Comparison of ENCODE assay signal across 11 cellular contexts in genomic region chrX:115912372-115912897, GRCh38.
DNase-seq lines count a peak whose midpoint lies in the region; ATAC-seq and TF ChIP-seq lines count a peak whose summit lies in the region.
"Had no signal": no experiment of that assay in that cellular context is flagged by ENCODE, and none has a peak within 500 bp of the region (broad histone marks: within the 10 kb centered on the region; RNA-seq: fewer than 3 reads in every experiment).

No MANE protein-coding gene starts in this region.

- H3K4me3 ChIP-seq in GM12865 (ENCODE audit: low read depth, low read length) = no peak overlapping the region
- H3K4me3 ChIP-seq in endodermal cell (ENCODE audit: low read length) = no peak overlapping the region
- H3K4me3 ChIP-seq: body of pancreas, left ventricle myocardium inferior had no signal

- H3K27me3 ChIP-seq in endodermal cell (ENCODE audit: control insufficient read depth, insufficient read depth, low read length, poor library complexity, severe bottlenecking) = no peaks in the 10 kb centered on the region
- H3K27me3 ChIP-seq: body of pancreas had no signal

- no peak overlapping the region for H3K9ac ChIP-seq in endodermal cell (ENCODE audit: extremely low read depth, low read length, poor library complexity, severe bottlenecking)

- H3K4me1 ChIP-seq in endodermal cell (ENCODE audit: control insufficient read depth, insufficient read depth, low read length) = no peaks in the 10 kb centered on the region
- H3K4me1 ChIP-seq: body of pancreas, left ventricle myocardium inferior had no signal

- H3K9me3 ChIP-seq in endodermal cell (ENCODE audit: control insufficient read depth, low read length) = peaks cover 17% of the 10 kb centered on the region
- H3K9me3 ChIP-seq: body of pancreas had no signal

- H3K27ac ChIP-seq in endodermal cell (ENCODE audit: low read depth, low read length) = no peak overlapping the region
- H3K27ac ChIP-seq: body of pancreas, left ventricle myocardium inferior had no signal

- H3K27me3 Mint-ChIP-seq in endodermal cell (ENCODE audit: insufficient read depth) = no peaks in the 10 kb centered on the region
- no peaks in the 10 kb centered on the region for H3K27me3 Mint-ChIP-seq in activated CD4-positive, alpha-beta memory T cell treated with anti-CD3 and anti-CD28 coated beads for 36 hours

- no peak overlapping the region for H3K4me3 Mint-ChIP-seq in endodermal cell
- H3K4me3 Mint-ChIP-seq in activated CD4-positive, alpha-beta memory T cell treated with anti-CD3 and anti-CD28 coated beads for 36 hours = no peak overlapping the region

- H3K4me1 Mint-ChIP-seq in endodermal cell = peaks cover 10% of the 10 kb centered on the region
- no peaks in the 10 kb centered on the region for H3K4me1 Mint-ChIP-seq in activated CD4-positive, alpha-beta memory T cell treated with anti-CD3 and anti-CD28 coated beads for 36 hours (ENCODE audit: low read depth)

- intact Hi-C loops in activated CD4-positive, alpha-beta memory T cell treated with anti-CD3 and anti-CD28 coated beads for 36 hours (cut with micrococcal nuclease) = no loop called here

- no peaks in the 10 kb centered on the region for H3K36me3 ChIP-seq in endodermal cell (ENCODE audit: control insufficient read depth, insufficient read depth, low read length)
- H3K36me3 ChIP-seq: left ventricle myocardium inferior had no signal

- POLR2A ChIA-PET in activated CD4-positive, alpha-beta memory T cell treated with anti-CD3 and anti-CD28 coated beads for 36 hours (lab: Charles Lee) = no interaction called here

- TF ChIP-seq CTCF in GM12865 (IDR thresholded peaks at IDR 0.05; ENCODE audit: insufficient read depth, low read depth, low read length, missing control alignments) (no peak), endodermal cell (conservative IDR thresholded peaks at IDR 0.05) (peak; percentile 72)

- H3K36me3 Mint-ChIP-seq in endodermal cell (ENCODE audit: low read depth) = peaks cover 28% of the 10 kb centered on the region
- no peaks in the 10 kb centered on the region for H3K36me3 Mint-ChIP-seq in activated CD4-positive, alpha-beta memory T cell treated with anti-CD3 and anti-CD28 coated beads for 36 hours

- DNase-seq in GM12865 (ENCODE audit: low read depth) = peak; percentile 73
- DNase-seq in endodermal cell = no peak
- DNase-seq in NK-92 (lab: John Stamatoyannopoulos, UW; ENCODE audit: unreplicated experiment) = no peak
- DNase-seq in DMS153 treated with DMSO at 0.1 percent for 48 hours (lab: John Stamatoyannopoulos, UW; ENCODE audit: unreplicated experiment) = no peak
- no peak for DNase-seq in activated CD4-positive, alpha-beta memory T cell treated with anti-CD3 and anti-CD28 coated beads for 36 hours
- DNase-seq in activated T-cell treated with anti-CD3 and anti-CD28 coated beads, Interleukin-2, amount 50 U/mL, for 48 hours = no peak
- DNase-seq: left ventricle myocardium inferior had no signal

- CTCF ChIA-PET in activated CD4-positive, alpha-beta memory T cell treated with anti-CD3 and anti-CD28 coated beads for 36 hours (lab: Charles Lee) = no interaction called here

- H3K27ac Mint-ChIP-seq in endodermal cell = no peak overlapping the region
- no peak overlapping the region for H3K27ac Mint-ChIP-seq in activated CD4-positive, alpha-beta memory T cell treated with anti-CD3 and anti-CD28 coated beads for 36 hours

- peaks cover 36% of the 10 kb centered on the region for H3K9me3 Mint-ChIP-seq in endodermal cell
- H3K9me3 Mint-ChIP-seq in activated CD4-positive, alpha-beta memory T cell treated with anti-CD3 and anti-CD28 coated beads for 36 hours = peaks cover 5% of the 10 kb centered on the region

- ATAC-seq in GM21423 (IDR thresholded peaks at IDR 0.05; ENCODE audit: unreplicated experiment) (peak; percentile 95), HG03354 (IDR thresholded peaks at IDR 0.05; ENCODE audit: poor library complexity, severe bottlenecking, unreplicated experiment) (peak; percentile 95)
- ATAC-seq: body of pancreas, Panc1 had no signal

- 98% methylated on average over 2 of the region's 2 CpGs; no CpG with 5 or more reads in 1 of the 2 experiments for WGBS in endodermal cell (ENCODE audit: insufficient coverage in 1 of 2, insufficient read length in 1 of 2), 2 experiments
